In the genomic region with DNA sequence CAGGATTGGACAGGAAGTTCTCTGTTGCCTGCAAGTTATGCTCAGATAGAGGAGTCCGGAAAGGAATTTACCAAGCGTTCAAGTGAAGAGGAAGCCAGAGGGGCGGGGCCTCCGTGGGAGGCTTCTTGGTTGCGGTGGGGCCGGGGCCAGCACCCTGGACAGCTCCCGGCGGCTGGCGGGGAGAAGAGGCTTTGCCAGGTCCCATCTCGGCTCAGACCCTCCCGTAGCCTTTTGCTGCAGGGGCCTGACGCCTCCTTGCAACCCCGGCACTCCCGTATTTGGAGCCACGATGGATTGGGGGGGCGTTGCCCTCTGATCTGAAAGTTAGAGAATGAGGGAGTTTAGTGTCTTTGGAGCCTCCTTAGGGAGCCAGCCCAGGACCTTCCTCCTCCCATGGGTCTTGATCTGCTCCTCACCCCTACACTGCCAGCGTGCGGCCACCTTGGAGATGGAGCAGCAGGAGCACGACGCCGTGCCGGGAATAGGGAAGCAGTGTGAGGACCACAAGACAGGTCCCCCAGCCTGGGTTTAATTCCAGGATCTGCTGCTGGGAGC, we compare ENCODE assay signal across 8 cellular contexts. TPM values are rescaled to one million over a fixed set of nuclear protein-coding genes. Genes with fewer than 3 reads are reported as not detected.
DNase-seq lines count a peak whose midpoint lies in the region; ATAC-seq, FAIRE-seq and TF ChIP-seq lines count a peak whose summit lies in the region.

No MANE protein-coding gene starts in this region.

- H3F3A ChIP-seq in smooth muscle cell (ENCODE audit: low read depth): no peaks in the 10 kb centered on the region

- H3K9ac ChIP-seq in smooth muscle cell (ENCODE audit: low read depth): no peak overlapping the region

- intact Hi-C loops in left ventricle myocardium superior (cut with micrococcal nuclease): no loop called here

- no peak overlapping the region for H3K4me2 ChIP-seq in smooth muscle cell

- WGBS in smooth muscle cell (ENCODE audit: low lambda C conversion rate): 9% methylated on average over 20 of the region's 22 CpGs

- no peaks in the 10 kb centered on the region for H4K20me1 ChIP-seq in smooth muscle cell (ENCODE audit: low read depth)

- no peak for FAIRE-seq in RCC 7860 (lab: Jason Lieb, UNC)

- H3K79me2 ChIP-seq in smooth muscle cell (ENCODE audit: low read depth): no peaks in the 10 kb centered on the region

- no peaks in the 10 kb centered on the region for H3K36me3 ChIP-seq in smooth muscle cell (ENCODE audit: low read depth)

- H3K9me3 ChIP-seq in smooth muscle cell (replicated peaks; ENCODE audit: low read depth): no peaks in the 10 kb centered on the region

- peaks cover 82% of the 10 kb centered on the region for H3K27me3 ChIP-seq in smooth muscle cell (ENCODE audit: low read depth)

- H2AFZ ChIP-seq in smooth muscle cell (ENCODE audit: low read depth): no peak overlapping the region

- peak; percentile 69 for DNase-seq in GF-D8 (lab: John Stamatoyannopoulos, UW)
- DNase-seq in RCC 7860 (ENCODE audit: low spot score): peak; percentile 55
- peak in 3 of 4 experiments; percentile 13 to 50 (median 26) for DNase-seq in activated naive CD4-positive, alpha-beta T cell (lab: John Stamatoyannopoulos, UW)
- peak; percentile 82 for DNase-seq in left ventricle myocardium superior
- DNase-seq in smooth muscle cell (lab: John Stamatoyannopoulos, UW; ENCODE audit: unreplicated experiment): peak; percentile 47
- no peak for DNase-seq in NCI-H146 treated with DMSO at 0.1 percent for 48 hours (lab: John Stamatoyannopoulos, UW; ENCODE audit: unreplicated experiment)

- ATAC-seq in HG02678 (IDR thresholded peaks at IDR 0.05; ENCODE audit: unreplicated experiment): peak; percentile 78
- peak; percentile 83 for ATAC-seq in left ventricle myocardium superior
- ATAC-seq in GM18520 (IDR thresholded peaks at IDR 0.05; ENCODE audit: unreplicated experiment): no peak

- TF ChIP-seq CTCF in smooth muscle cell (IDR thresholded peaks at IDR 0.05; ENCODE audit: borderline replicate concordance, insufficient read depth, poor library complexity, severe bottlenecking): no peak

- no peak overlapping the region for H3K27ac ChIP-seq in smooth muscle cell (ENCODE audit: low read depth)

- H3K4me3 ChIP-seq in smooth muscle cell: no peak overlapping the region

- peaks cover 6% of the 10 kb centered on the region for H3K4me1 ChIP-seq in smooth muscle cell (ENCODE audit: low read depth)

RNA-seq across cellular contexts. Expression of a gene that starts 3.1 kb away (rescaled TPM):
- total RNA-seq in left ventricle myocardium superior (not detected), smooth muscle cell (not detected in 2 replicates)
- polyA plus RNA-seq in smooth muscle cell: 0.46 TPM in 1 of 2 replicates, not detected in the other

RNA-seq across cellular contexts. Expression of a gene that starts 6.8 kb away (rescaled TPM):
- total RNA-seq in left ventricle myocardium superior: not detected
- total RNA-seq in smooth muscle cell: not detected in 2 replicates
- not detected in 2 replicates for polyA plus RNA-seq in smooth muscle cell
